ENCODE assay signal across 19 cellular contexts in the genomic region with DNA sequence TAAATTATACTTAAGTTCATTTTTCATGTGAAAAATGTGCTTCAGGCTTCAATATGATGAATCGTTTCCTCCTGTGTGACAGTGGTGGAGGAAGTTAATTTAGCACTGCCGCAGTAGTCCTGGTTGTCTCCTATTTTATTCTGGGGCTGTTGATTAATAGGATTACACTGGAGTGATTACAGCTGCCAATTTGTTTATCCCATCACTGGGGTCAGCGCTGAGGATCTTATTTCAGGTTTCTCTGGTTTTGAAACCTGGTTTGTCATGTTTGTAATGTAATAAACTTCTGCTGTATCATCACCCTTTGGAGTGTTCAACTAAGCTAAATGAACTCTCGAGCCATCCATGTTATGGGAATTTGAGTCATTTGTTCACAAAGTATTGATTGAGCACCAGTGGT.
DNase-seq lines count a peak whose midpoint lies in the region; ATAC-seq and TF ChIP-seq lines count a peak whose summit lies in the region.
"Had no signal": no experiment of that assay in that cellular context is flagged by ENCODE, and none has a peak within 500 bp of the region (broad histone marks: within the 10 kb centered on the region; RNA-seq: fewer than 3 reads in every experiment).

No MANE protein-coding gene starts in this region.

- H2BK5ac ChIP-seq in mesendoderm (ENCODE audit: low read length), result no peak overlapping the region

- ATAC-seq in psoas muscle, result peak; percentile 61 to 91 (median 70)
- ATAC-seq: GM12878, HCT116 had no signal

- H2AK5ac ChIP-seq in mesendoderm (ENCODE audit: low read length), result no peak overlapping the region

- H3K9me3 ChIP-seq in psoas muscle, result no peaks in the 10 kb centered on the region
- H3K9me3 ChIP-seq: BE2C had no signal

- no peak overlapping the region for H4K5ac ChIP-seq in mesendoderm (ENCODE audit: low read length)

- H3K4ac ChIP-seq in mesendoderm (ENCODE audit: low read depth, low read length), result no peak overlapping the region

- no peak overlapping the region for H4K8ac ChIP-seq in mesendoderm (ENCODE audit: low read depth, low read length)

- intact Hi-C loops in psoas muscle (cut with DNase I), result no loop called here

- peak; percentile 3 for DNase-seq in COLO668 (lab: John Stamatoyannopoulos, UW; ENCODE audit: unreplicated experiment)
- peak; percentile 6 for DNase-seq in DMS53 treated with DMSO at 0.1 percent for 48 hours (lab: John Stamatoyannopoulos, UW; ENCODE audit: unreplicated experiment)
- DNase-seq in NCI-H82 treated with DMSO at 0.1 percent for 48 hours (lab: John Stamatoyannopoulos, UW; ENCODE audit: unreplicated experiment), result peak; percentile 70
- DNase-seq in psoas muscle, result no peak
- DNase-seq in NCI-H2081 (lab: John Stamatoyannopoulos, UW), result no peak
- no peak for DNase-seq in mesendoderm
- no peak for DNase-seq in ecto neural progenitor cell (ENCODE audit: low spot score)
- DNase-seq: ACHN; BE2C; C1 segment of cervical spinal cord; CD4-positive, alpha-beta T cell; DMS153; DND-41; EL; GOT3; H7; HFFc6 had no signal

- no peak overlapping the region for H3K4me2 ChIP-seq in mesendoderm (ENCODE audit: low read length)

- H3K4me3 ChIP-seq in psoas muscle (no peak overlapping the region), mesendoderm (ENCODE audit: low read length) (no peak overlapping the region)
- H3K4me3 ChIP-seq: GM12878 had no signal

- H2BK120ac ChIP-seq in mesendoderm (ENCODE audit: low read depth, low read length), result no peak overlapping the region

- H3K9ac ChIP-seq in mesendoderm (ENCODE audit: low read length), result no peak overlapping the region

- WGBS in psoas muscle, 3 donors, result 49 to 64% (median 54%) methylated on average over 4 of the region's 4 CpGs
- WGBS in mesendoderm (ENCODE audit: extremely low coverage, insufficient coverage, low lambda C conversion rate), result no CpG with 5 or more reads among the region's 4 CpGs

- H3K23ac ChIP-seq in mesendoderm (ENCODE audit: low read length), result no peak overlapping the region

- H2BK15ac ChIP-seq in mesendoderm (replicated peaks; ENCODE audit: low read depth), result no peak overlapping the region

- no peaks in the 10 kb centered on the region for H3K79me1 ChIP-seq in mesendoderm (ENCODE audit: low read length)

- H3K56ac ChIP-seq in mesendoderm (ENCODE audit: low read length), result no peak overlapping the region

- H3K4me1 ChIP-seq in psoas muscle (peaks cover 15% of the 10 kb centered on the region), mesendoderm (ENCODE audit: control insufficient read depth, low read depth, low read length) (no peaks in the 10 kb centered on the region)
- H3K4me1 ChIP-seq: BE2C had no signal

- H3K18ac ChIP-seq in mesendoderm (ENCODE audit: low read length), result no peak overlapping the region

- H3K79me2 ChIP-seq in mesendoderm (ENCODE audit: control insufficient read depth, insufficient read depth, low read length), result no peaks in the 10 kb centered on the region

- no peak for TF ChIP-seq CTCF in psoas muscle (IDR thresholded peaks at IDR 0.05)

- no peaks in the 10 kb centered on the region for H3K27me3 ChIP-seq in psoas muscle (ENCODE audit: insufficient read depth in 3 of 3, low read length in 2 of 3)
- no peaks in the 10 kb centered on the region for H3K27me3 ChIP-seq in mesendoderm (ENCODE audit: insufficient read depth, low read length, poor library complexity)
- H3K27me3 ChIP-seq: BE2C had no signal

- H3K27ac ChIP-seq in psoas muscle (no peak overlapping the region), mesendoderm (ENCODE audit: low read depth, low read length) (no peak overlapping the region)

- H3K36me3 ChIP-seq in psoas muscle (ENCODE audit: insufficient read depth in 1 of 2, low read depth in 1 of 2), result no peaks in the 10 kb centered on the region
- no peaks in the 10 kb centered on the region for H3K36me3 ChIP-seq in mesendoderm (ENCODE audit: control insufficient read depth, insufficient read depth, low read length)
- H3K36me3 ChIP-seq: BE2C had no signal

Comparison
In these comparisons a context has a peak if more than half of its experiments do, and no peak if none do; other contexts are left out.
1. DNase-seq: peak in COLO668 (single experiment), DMS53 treated with DMSO at 0.1 percent for 48 hours (single experiment) and NCI-H82 treated with DMSO at 0.1 percent for 48 hours (single experiment); none in psoas muscle (0 of 2), NCI-H2081 (0 of 2), mesendoderm (single experiment) and ecto neural progenitor cell (single experiment).